16 cellular contexts compared by ENCODE assay signal in the genomic region with DNA sequence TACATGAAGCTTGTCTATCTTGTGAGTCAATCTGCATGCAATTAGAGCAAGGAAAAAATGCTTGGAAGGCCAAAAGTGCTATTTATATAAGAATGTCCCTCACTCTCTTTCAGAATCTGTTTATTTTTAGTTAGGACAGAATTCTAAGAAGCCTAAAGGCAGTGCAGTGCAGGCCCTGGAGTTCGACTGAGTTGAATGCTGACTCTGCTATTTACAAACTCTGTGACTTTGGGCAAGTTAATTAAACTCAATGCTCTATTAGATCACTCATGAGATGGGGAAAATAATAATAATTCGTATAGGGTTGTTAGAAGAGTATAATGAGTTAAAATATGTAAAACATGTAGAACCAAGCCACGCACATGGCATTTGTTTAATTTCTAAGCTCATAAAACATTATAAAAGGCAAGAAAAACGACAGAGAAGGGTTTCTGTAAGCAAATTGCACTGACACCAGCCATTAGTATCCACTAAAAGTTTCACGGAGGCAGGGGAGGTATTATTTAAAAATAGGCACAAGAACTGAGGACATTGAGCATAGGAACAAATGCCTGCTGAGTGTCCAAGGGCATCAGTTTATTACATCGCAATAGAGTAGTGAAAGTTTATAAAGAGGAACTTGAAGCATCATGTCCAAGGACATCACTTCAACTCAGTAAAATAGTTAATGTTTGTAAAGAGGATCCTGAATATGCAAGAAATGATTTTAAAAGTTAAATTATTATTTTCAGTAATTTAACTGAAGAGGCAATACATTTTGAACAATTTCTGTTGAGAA.
DNase-seq lines count a peak whose midpoint lies in the region; ATAC-seq and TF ChIP-seq lines count a peak whose summit lies in the region.
"Had no signal": no experiment of that assay in that cellular context is flagged by ENCODE, and none has a peak within 500 bp of the region (broad histone marks: within the 10 kb centered on the region; RNA-seq: fewer than 3 reads in every experiment).

No MANE protein-coding gene starts in this region.

- TF ChIP-seq EP300 in suprapubic skin (IDR thresholded peaks at IDR 0.05), result no peak

- H3K4me3 Mint-ChIP-seq in mesothelial cell of epicardium, result no peak overlapping the region
- H3K4me3 Mint-ChIP-seq: endodermal cell, nephron progenitor cell had no signal

- TF ChIP-seq CTCF in Loucy (conservative IDR thresholded peaks at IDR 0.05; ENCODE audit: low read length) (no peak), mesothelial cell of epicardium (IDR thresholded peaks at IDR 0.05; ENCODE audit: unreplicated experiment) (no peak), suprapubic skin (IDR thresholded peaks at IDR 0.05) (no peak)

- H3K27me3 Mint-ChIP-seq in mesothelial cell of epicardium (ENCODE audit: low read depth), result no peaks in the 10 kb centered on the region

- no peaks in the 10 kb centered on the region for H3F3A ChIP-seq in Loucy (ENCODE audit: low read depth)

- H3K36me3 ChIP-seq in Loucy (ENCODE audit: insufficient read depth, low read length), result no peaks in the 10 kb centered on the region
- H3K36me3 ChIP-seq in adipocyte (ENCODE audit: control insufficient read depth, insufficient read depth, low read length, severe bottlenecking), result no peaks in the 10 kb centered on the region
- no peaks in the 10 kb centered on the region for H3K36me3 ChIP-seq in suprapubic skin
- H3K36me3 ChIP-seq: HAP-1, MG63 had no signal

- no peak for TF ChIP-seq POLR2A in suprapubic skin (IDR thresholded peaks at IDR 0.05)

- no peaks in the 10 kb centered on the region for H3K79me2 ChIP-seq in Loucy (ENCODE audit: insufficient read depth, low read length)

- H3K27ac Mint-ChIP-seq in mesothelial cell of epicardium, result peak overlapping the region; percentile 70
- H3K27ac Mint-ChIP-seq: activated T-helper 2 cell treated with anti-CD3 and anti-CD28 coated beads, Interferon-gamma antibody, Interleukin-2, Interleukin-4, amounts not matched to agents 10 μg/mL and 5 μg/mL and 100 μg/mL, durations not matched to agents 14 hours and 24 hours and 36 hours; endodermal cell; nephron progenitor cell had no signal

- H3K36me3 Mint-ChIP-seq in mesothelial cell of epicardium, result no peaks in the 10 kb centered on the region

- H3K27ac ChIP-seq in suprapubic skin, result peak overlapping the region; percentile 5

- DNase-seq in adipocyte (ENCODE audit: low read depth) (peak; percentile 13), mesothelial cell of epicardium (ENCODE audit: low spot score in 2 of 2, unreplicated experiment in 2 of 2) (no peak), suprapubic skin (ENCODE audit: low spot score in 2 of 2) (no peak), NCI-H774 (lab: John Stamatoyannopoulos, UW) (no peak), LoVo (ENCODE audit: low spot score) (no peak)
- DNase-seq: cerebellar nuclear complex, endodermal cell, MG63, NCI-H526, nephron progenitor cell, T-helper 2 cell had no signal

- H2AFZ ChIP-seq in Loucy (ENCODE audit: low read length), result peak overlapping the region; percentile 91

- H3K9me2 ChIP-seq in Loucy (replicated peaks; ENCODE audit: low read depth, low read length), result no peaks in the 10 kb centered on the region

- H3K4me1 ChIP-seq in Loucy (ENCODE audit: insufficient read depth, low read length, poor library complexity, severe bottlenecking) (peaks cover 17% of the 10 kb centered on the region), adipocyte (ENCODE audit: control insufficient read depth, insufficient read depth, low read length) (peaks cover 8% of the 10 kb centered on the region), suprapubic skin (no peaks in the 10 kb centered on the region)
- H3K4me1 ChIP-seq: HAP-1 had no signal

- H3K4me1 Mint-ChIP-seq in mesothelial cell of epicardium, result peaks cover 31% of the 10 kb centered on the region
- H3K4me1 Mint-ChIP-seq: endodermal cell had no signal

- ATAC-seq in GM18873 (IDR thresholded peaks at IDR 0.05; ENCODE audit: low FRiP score, unreplicated experiment), result no peak

- H3K4me2 ChIP-seq in Loucy (ENCODE audit: low read depth, low read length, poor library complexity, severe bottlenecking), result peak overlapping the region; percentile 67

- no peaks in the 10 kb centered on the region for H3K9me3 ChIP-seq in Loucy (ENCODE audit: insufficient read depth, low read depth, low read length)
- no peaks in the 10 kb centered on the region for H3K9me3 ChIP-seq in adipocyte (ENCODE audit: control insufficient read depth, low read length)
- H3K9me3 ChIP-seq in suprapubic skin, result no peaks in the 10 kb centered on the region
- H3K9me3 ChIP-seq: HAP-1, MG63 had no signal

- peak overlapping the region; percentile 35 for H3K9ac ChIP-seq in Loucy (ENCODE audit: low read depth, low read length, poor library complexity, severe bottlenecking)
- no peak overlapping the region for H3K9ac ChIP-seq in adipocyte (ENCODE audit: low read length)

- 51% methylated on average over 6 of the region's 6 CpGs for WGBS in suprapubic skin

- H4K20me1 ChIP-seq in Loucy (ENCODE audit: insufficient read depth, low read length, poor library complexity, severe bottlenecking), result no peaks in the 10 kb centered on the region

- H3K9me3 Mint-ChIP-seq in mesothelial cell of epicardium, result no peaks in the 10 kb centered on the region
- H3K9me3 Mint-ChIP-seq: activated T-helper 2 cell treated with anti-CD3 and anti-CD28 coated beads, Interferon-gamma antibody, Interleukin-2, Interleukin-4, amounts not matched to agents 10 μg/mL and 5 μg/mL and 100 μg/mL, durations not matched to agents 14 hours and 24 hours and 36 hours had no signal

- H3K4me3 ChIP-seq in Loucy (ENCODE audit: low read length, poor library complexity, severe bottlenecking) (peak overlapping the region; percentile 45), adipocyte (ENCODE audit: low read length) (no peak overlapping the region), suprapubic skin (no peak overlapping the region)
- H3K4me3 ChIP-seq: HAP-1, lung, MG63 had no signal

- H3K27me3 ChIP-seq in Loucy (ENCODE audit: insufficient read depth, low read length, poor library complexity, severe bottlenecking) (no peaks in the 10 kb centered on the region), adipocyte (replicated peaks; ENCODE audit: control insufficient read depth, insufficient read depth, low read length) (no peaks in the 10 kb centered on the region), suprapubic skin (no peaks in the 10 kb centered on the region)
- H3K27me3 ChIP-seq: MG63 had no signal
